Comparison of ENCODE assay signal across 29 cellular contexts in the genomic region with DNA sequence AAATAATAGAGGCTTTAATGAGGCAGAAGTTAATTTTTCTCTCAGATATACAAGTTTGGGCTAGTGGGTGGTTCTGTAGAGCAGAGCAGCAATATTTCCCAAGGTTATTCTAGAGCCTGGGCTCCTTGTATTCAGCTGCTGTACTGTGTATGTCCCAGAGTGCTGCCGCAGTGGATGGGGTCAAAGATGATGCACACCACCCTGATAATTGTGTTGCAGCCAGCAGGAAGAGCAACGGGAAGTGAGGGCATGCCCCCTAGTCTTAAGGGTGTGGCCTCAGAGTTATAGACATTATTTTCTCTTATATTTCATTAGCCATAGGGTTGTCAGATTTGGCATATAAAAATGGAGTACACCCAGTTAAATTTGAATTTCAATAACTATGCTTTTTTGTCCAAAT. TPM values are rescaled to one million over a fixed set of nuclear protein-coding genes. Genes with fewer than 3 reads are reported as not detected.
"Had no signal": no experiment of that assay in that cellular context is flagged by ENCODE, and none has a peak within 500 bp of the region (broad histone marks: within the 10 kb centered on the region; RNA-seq: fewer than 3 reads in every experiment).

No MANE protein-coding gene starts in this region.

- DNase-seq: occipital lobe; ovary; posterior cingulate gyrus; psoas muscle; right cardiac atrium; right lobe of liver; sigmoid colon; small intestine; stimulated activated CD4-positive, alpha-beta T cell treated with anti-CD3 and anti-CD28 coated beads, Interleukin-15, amount 100 ng/mL, for 24 hours; stimulated activated CD4-positive, alpha-beta T cell treated with anti-CD3 and anti-CD28 coated beads, Interleukin-2, amount 100 ng/mL, for 24 hours; stimulated activated CD4-positive, alpha-beta T cell treated with anti-CD3 and anti-CD28 coated beads, Interleukin-2, amount 100 ng/mL, for 48 hours; stimulated activated CD4-positive, alpha-beta T cell treated with anti-CD3 and anti-CD28 coated beads, Interleukin-4, amount 100 ng/mL, for 24 hours; stimulated activated naive B cell treated with anti-CD40 and anti-IgM and Interleukin-4, amounts not matched to agents 10 μg/mL and 1 μg/mL and 100 μg/mL, for 72 hours; stimulated activated naive CD4-positive, alpha-beta T cell treated with Interleukin-2 at 50 U/mL for 16 hours; stomach; thyroid gland; trophoblast cell; upper lobe of left lung had no signal

- H3K36me3 ChIP-seq: neural progenitor cell, ovary, right lobe of liver, sigmoid colon, stomach, thoracic aorta, thyroid gland, tibial nerve, upper lobe of left lung, vagina had no signal

- H3K4me2 ChIP-seq: neural progenitor cell had no signal

- H3K79me2 ChIP-seq: parathyroid adenoma had no signal

- H3K9me3 ChIP-seq: ovary, psoas muscle, right lobe of liver, sigmoid colon, stomach, thoracic aorta, thyroid gland, tibial nerve, upper lobe of left lung, vagina had no signal

- H3K27ac ChIP-seq: neural progenitor cell, ovary, parathyroid adenoma, psoas muscle, right lobe of liver, sigmoid colon, stomach, thoracic aorta, thyroid gland, tibial nerve, upper lobe of left lung, vagina had no signal

- ATAC-seq: psoas muscle; stimulated activated effector memory CD8-positive, alpha-beta T cell treated with anti-CD3 and anti-CD28 coated beads, Interleukin-12 subunit alpha, Interleukin-12 subunit beta, amount 100 ng/mL, for 72 hours; stimulated activated naive B cell treated with anti-CD40 and anti-IgM and Interleukin-4, amounts not matched to agents 10 μg/mL and 1 μg/mL and 100 μg/mL, for 72 hours had no signal

- H3K9ac ChIP-seq: neural progenitor cell, parathyroid adenoma had no signal

- H2AFZ ChIP-seq: neural progenitor cell, parathyroid adenoma had no signal

- FAIRE-seq: small intestine, urothelium cell line had no signal

- H3K4me3 ChIP-seq: neural progenitor cell, ovary, psoas muscle, right lobe of liver, sigmoid colon, stomach, thoracic aorta, thyroid gland, tibial nerve, upper lobe of left lung, vagina had no signal

- H3K27me3 ChIP-seq: neural progenitor cell, ovary, right lobe of liver, sigmoid colon, stomach, thyroid gland, tibial nerve, upper lobe of left lung, vagina had no signal

- H3K4me1 ChIP-seq: neural progenitor cell, parathyroid adenoma, psoas muscle, right lobe of liver, sigmoid colon, stomach, thyroid gland, tibial nerve, upper lobe of left lung, vagina had no signal

RNA-seq across cellular contexts. Expression of gene KIF4B, which starts 23.9 kb away (rescaled TPM):
- total RNA-seq: osteoblast, progenitor cell of endocrine pancreas, right lobe of liver, thoracic aorta, thyroid gland, tibial nerve, ureter, vagina had no signal
- polyA plus RNA-seq: neural cell, ovary, right cardiac atrium, small intestine, stomach had no signal
